ENCODE assay signal across 2 cellular contexts in the genomic region with DNA sequence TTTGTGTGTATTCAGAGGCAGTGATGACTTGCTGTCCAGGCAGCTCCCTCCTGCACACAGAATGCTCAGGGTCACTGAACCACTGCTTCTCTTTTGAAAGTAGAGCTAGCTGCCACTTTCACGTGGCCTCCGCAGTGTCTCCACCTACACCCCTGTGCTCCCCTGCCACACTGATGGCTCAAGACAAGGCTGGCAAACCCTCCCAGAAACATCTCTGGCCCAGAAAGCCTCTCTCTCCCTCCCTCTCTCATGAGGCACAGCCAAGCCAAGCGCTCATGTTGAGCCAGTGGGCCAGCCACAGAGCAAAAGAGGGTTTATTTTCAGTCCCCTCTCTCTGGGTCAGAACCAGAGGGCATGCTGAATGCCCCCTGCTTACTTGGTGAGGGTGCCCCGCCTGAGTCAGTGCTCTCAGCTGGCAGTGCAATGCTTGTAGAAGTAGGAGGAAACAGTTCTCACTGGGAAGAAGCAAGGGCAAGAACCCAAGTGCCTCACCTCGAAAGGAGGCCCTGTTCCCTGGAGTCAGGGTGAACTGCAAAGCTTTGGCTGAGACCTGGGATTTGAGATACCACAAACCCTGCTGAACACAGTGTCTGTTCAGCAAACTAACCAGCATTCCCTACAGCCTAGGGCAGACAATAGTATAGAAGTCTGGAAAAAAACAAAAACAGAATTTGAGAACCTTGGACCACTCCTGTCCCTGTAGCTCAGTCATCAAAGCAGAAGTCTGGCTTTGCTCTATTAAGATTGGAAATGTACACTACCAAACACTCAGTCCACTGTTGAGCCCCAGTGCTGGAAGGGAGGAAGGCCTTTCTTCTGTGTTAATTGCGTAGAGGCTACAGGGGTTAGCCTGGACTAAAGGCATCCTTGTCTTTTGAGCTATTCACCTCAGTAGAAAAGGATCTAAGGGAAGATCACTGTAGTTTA.
A peak's percentile ranks its signal among the peaks of the same experiment; 100 is the strongest.
TF ChIP-seq lines count a peak whose summit lies in the region.

No MANE protein-coding gene starts in this region.

TF ChIP-seq in K562, 482 proteins besides CTCF, POLR2A, EP300 and RAD21:
- TF ChIP-seq, protein P1, sequence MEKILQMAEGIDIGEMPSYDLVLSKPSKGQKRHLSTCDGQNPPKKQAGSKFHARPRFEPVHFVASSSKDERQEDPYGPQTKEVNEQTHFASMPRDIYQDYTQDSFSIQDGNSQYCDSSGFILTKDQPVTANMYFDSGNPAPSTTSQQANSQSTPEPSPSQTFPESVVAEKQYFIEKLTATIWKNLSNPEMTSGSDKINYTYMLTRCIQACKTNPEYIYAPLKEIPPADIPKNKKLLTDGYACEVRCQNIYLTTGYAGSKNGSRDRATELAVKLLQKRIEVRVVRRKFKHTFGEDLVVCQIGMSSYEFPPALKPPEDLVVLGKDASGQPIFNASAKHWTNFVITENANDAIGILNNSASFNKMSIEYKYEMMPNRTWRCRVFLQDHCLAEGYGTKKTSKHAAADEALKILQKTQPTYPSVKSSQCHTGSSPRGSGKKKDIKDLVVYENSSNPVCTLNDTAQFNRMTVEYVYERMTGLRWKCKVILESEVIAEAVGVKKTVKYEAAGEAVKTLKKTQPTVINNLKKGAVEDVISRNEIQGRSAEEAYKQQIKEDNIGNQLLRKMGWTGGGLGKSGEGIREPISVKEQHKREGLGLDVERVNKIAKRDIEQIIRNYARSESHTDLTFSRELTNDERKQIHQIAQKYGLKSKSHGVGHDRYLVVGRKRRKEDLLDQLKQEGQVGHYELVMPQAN (IDR thresholded peaks at IDR 0.05; ENCODE audit: borderline replicate concordance) = no peak
- peak; percentile 89 for TF ChIP-seq POLR2AphosphoS2 (IDR thresholded peaks at IDR 0.05; ENCODE audit: low read length)
- TF ChIP-seq SUPT5H (IDR thresholded peaks at IDR 0.05) = 0 out of 2 replicates have a peak, but pooled peaks have one; percentile 9
- no peak for TF ChIP-seq TARDBP (IDR thresholded peaks at IDR 0.05)
- no peak for TF ChIP-seq SIRT6 (IDR thresholded peaks at IDR 0.05; ENCODE audit: low read depth, low read length)
- TF ChIP-seq POLR2B (IDR thresholded peaks at IDR 0.05; ENCODE audit: low read depth, partially characterized antibody) = peak; percentile 10
TF ChIP-seq in K562: peak in this region for 3.

TF ChIP-seq in liver, 16 proteins besides CTCF, POLR2A, EP300 and RAD21:
- TF ChIP-seq YY1 (IDR thresholded peaks at IDR 0.05) (peak; percentile 15), NR2F2 (IDR thresholded peaks at IDR 0.05) (no peak), FOXA1 (IDR thresholded peaks at IDR 0.05) (no peak), SP1 (IDR thresholded peaks at IDR 0.05) (peak; percentile 59), TAF1 (conservative IDR thresholded peaks at IDR 0.05) (no peak), HNF4G (IDR thresholded peaks at IDR 0.05) (no peak), JUND (IDR thresholded peaks at IDR 0.05) (no peak), HNF4A (conservative IDR thresholded peaks at IDR 0.05) (peak; percentile 36 to 45), RXRA (IDR thresholded peaks at IDR 0.05) (peak; percentile 92), FOXA2 (IDR thresholded peaks at IDR 0.05) (no peak), GABPA (IDR thresholded peaks at IDR 0.05 in 1 of 2, conservative IDR thresholded peaks at IDR 0.05 in 1 of 2) (no peak), EGR1 (IDR thresholded peaks at IDR 0.05; ENCODE audit: low read depth in 2 of 2) (no peak)
- TF ChIP-seq, protein P2, sequence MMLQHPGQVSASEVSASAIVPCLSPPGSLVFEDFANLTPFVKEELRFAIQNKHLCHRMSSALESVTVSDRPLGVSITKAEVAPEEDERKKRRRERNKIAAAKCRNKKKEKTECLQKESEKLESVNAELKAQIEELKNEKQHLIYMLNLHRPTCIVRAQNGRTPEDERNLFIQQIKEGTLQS (IDR thresholded peaks at IDR 0.05) = no peak
- TF ChIP-seq, protein P3, sequence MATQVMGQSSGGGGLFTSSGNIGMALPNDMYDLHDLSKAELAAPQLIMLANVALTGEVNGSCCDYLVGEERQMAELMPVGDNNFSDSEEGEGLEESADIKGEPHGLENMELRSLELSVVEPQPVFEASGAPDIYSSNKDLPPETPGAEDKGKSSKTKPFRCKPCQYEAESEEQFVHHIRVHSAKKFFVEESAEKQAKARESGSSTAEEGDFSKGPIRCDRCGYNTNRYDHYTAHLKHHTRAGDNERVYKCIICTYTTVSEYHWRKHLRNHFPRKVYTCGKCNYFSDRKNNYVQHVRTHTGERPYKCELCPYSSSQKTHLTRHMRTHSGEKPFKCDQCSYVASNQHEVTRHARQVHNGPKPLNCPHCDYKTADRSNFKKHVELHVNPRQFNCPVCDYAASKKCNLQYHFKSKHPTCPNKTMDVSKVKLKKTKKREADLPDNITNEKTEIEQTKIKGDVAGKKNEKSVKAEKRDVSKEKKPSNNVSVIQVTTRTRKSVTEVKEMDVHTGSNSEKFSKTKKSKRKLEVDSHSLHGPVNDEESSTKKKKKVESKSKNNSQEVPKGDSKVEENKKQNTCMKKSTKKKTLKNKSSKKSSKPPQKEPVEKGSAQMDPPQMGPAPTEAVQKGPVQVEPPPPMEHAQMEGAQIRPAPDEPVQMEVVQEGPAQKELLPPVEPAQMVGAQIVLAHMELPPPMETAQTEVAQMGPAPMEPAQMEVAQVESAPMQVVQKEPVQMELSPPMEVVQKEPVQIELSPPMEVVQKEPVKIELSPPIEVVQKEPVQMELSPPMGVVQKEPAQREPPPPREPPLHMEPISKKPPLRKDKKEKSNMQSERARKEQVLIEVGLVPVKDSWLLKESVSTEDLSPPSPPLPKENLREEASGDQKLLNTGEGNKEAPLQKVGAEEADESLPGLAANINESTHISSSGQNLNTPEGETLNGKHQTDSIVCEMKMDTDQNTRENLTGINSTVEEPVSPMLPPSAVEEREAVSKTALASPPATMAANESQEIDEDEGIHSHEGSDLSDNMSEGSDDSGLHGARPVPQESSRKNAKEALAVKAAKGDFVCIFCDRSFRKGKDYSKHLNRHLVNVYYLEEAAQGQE (IDR thresholded peaks at IDR 0.05) = no peak
- TF ChIP-seq, protein P4, sequence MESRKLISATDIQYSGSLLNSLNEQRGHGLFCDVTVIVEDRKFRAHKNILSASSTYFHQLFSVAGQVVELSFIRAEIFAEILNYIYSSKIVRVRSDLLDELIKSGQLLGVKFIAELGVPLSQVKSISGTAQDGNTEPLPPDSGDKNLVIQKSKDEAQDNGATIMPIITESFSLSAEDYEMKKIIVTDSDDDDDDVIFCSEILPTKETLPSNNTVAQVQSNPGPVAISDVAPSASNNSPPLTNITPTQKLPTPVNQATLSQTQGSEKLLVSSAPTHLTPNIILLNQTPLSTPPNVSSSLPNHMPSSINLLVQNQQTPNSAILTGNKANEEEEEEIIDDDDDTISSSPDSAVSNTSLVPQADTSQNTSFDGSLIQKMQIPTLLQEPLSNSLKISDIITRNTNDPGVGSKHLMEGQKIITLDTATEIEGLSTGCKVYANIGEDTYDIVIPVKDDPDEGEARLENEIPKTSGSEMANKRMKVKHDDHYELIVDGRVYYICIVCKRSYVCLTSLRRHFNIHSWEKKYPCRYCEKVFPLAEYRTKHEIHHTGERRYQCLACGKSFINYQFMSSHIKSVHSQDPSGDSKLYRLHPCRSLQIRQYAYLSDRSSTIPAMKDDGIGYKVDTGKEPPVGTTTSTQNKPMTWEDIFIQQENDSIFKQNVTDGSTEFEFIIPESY (IDR thresholded peaks at IDR 0.05) = peak; percentile 15
- TF ChIP-seq, protein P5, sequence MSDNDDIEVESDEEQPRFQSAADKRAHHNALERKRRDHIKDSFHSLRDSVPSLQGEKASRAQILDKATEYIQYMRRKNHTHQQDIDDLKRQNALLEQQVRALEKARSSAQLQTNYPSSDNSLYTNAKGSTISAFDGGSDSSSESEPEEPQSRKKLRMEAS (IDR thresholded peaks at IDR 0.05) = peak; percentile 16
